Comparison of ENCODE assay signal across 1 cellular context in genomic region chr9:5632540-5632939, GRCh38.
TF ChIP-seq lines count a peak whose summit lies in the region.

No MANE protein-coding gene starts in this region.

TF ChIP-seq in HepG2, 621 proteins besides CTCF, POLR2A, EP300 and RAD21:
- TF ChIP-seq PAWR (CRISPR knock-in tag; IDR thresholded peaks at IDR 0.05; ENCODE audit: borderline replicate concordance) (no peak), ZNF720 (CRISPR knock-in tag; IDR thresholded peaks at IDR 0.05) (no peak), ZNF251 (CRISPR knock-in tag; IDR thresholded peaks at IDR 0.05) (no peak), ZNF530 (CRISPR knock-in tag; IDR thresholded peaks at IDR 0.05; ENCODE audit: low read depth) (no peak), MLXIP (CRISPR knock-in tag; IDR thresholded peaks at IDR 0.05; ENCODE audit: borderline replicate concordance) (no peak), ZNF543 (CRISPR knock-in tag; IDR thresholded peaks at IDR 0.05) (no peak), THRA (CRISPR knock-in tag; IDR thresholded peaks at IDR 0.05; ENCODE audit: borderline replicate concordance) (no peak), MAF1 (CRISPR knock-in tag; IDR thresholded peaks at IDR 0.05; ENCODE audit: borderline replicate concordance) (no peak), GRHL1 (CRISPR knock-in tag; conservative IDR thresholded peaks at IDR 0.05) (no peak), ELK4 (CRISPR knock-in tag; IDR thresholded peaks at IDR 0.05; ENCODE audit: borderline replicate concordance) (no peak), GPBP1L1 (CRISPR knock-in tag; IDR thresholded peaks at IDR 0.05) (no peak), ZNF660 (CRISPR knock-in tag; IDR thresholded peaks at IDR 0.05; ENCODE audit: borderline replicate concordance, low read depth) (no peak), SOX13 (IDR thresholded peaks at IDR 0.05) (no peak), SOX13 (CRISPR knock-in tag; conservative IDR thresholded peaks at IDR 0.05 in 1 of 2, IDR thresholded peaks at IDR 0.05 in 1 of 2) (no peak), FOSL1 (CRISPR knock-in tag; IDR thresholded peaks at IDR 0.05; ENCODE audit: borderline replicate concordance) (no peak), ZFP37 (CRISPR knock-in tag; IDR thresholded peaks at IDR 0.05; ENCODE audit: borderline replicate concordance) (no peak), SIN3A (IDR thresholded peaks at IDR 0.05; ENCODE audit: borderline replicate concordance, low read depth, low read length) (no peak), PRMT3 (CRISPR knock-in tag; IDR thresholded peaks at IDR 0.05; ENCODE audit: borderline replicate concordance, low read depth) (no peak), ZHX1 (CRISPR knock-in tag; IDR thresholded peaks at IDR 0.05; ENCODE audit: low read depth) (no peak), GZF1 (CRISPR knock-in tag; IDR thresholded peaks at IDR 0.05) (no peak)
